Comparison of ENCODE assay signal across 14 cellular contexts in the genomic region with DNA sequence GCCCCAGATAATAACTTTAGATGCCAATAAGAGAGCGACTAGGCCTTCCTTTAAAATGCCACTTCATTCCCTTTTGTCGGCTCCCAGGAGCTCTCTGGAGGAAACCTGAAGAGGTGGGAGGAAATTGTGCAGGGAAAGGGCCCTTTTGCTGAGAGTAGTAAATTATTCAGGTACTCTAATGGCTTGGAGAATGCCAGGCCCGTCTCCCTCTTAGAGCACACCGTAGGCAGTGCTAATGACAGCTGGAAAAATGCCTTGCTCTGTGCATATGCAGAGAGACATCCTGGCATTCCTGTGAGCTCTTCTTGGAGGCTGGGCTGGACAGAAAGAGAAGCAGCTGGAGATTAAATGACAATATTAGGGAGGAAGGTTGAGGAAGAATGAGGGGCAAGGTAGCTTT.
"Had no signal": no experiment of that assay in that cellular context is flagged by ENCODE, and none has a peak within 500 bp of the region (broad histone marks: within the 10 kb centered on the region; RNA-seq: fewer than 3 reads in every experiment).

No MANE protein-coding gene starts in this region.

- H3K27ac ChIP-seq: left ventricle myocardium inferior, thoracic aorta had no signal

- DNase-seq: activated CD4-positive, alpha-beta T cell treated with anti-CD3 and anti-CD28 coated beads for 1 hour; activated CD4-positive, alpha-beta T cell treated with anti-CD3 and anti-CD28 coated beads, Interleukin-2, amount 50 U/mL, for 48 hours; activated CD8-positive, alpha-beta memory T cell treated with anti-CD3 and anti-CD28 coated beads, Interleukin-2, amount 10 ng/mL, durations not matched to agents 7 days and 5 days; activated effector memory CD4-positive, alpha-beta T cell treated with Interleukin-2 at 50 U/mL for 16 hours; activated naive CD8-positive, alpha-beta T cell treated with anti-CD3 and anti-CD28 coated beads for 36 hours; activated T-cell treated with anti-CD3 and anti-CD28 coated beads, Interleukin-2, amount 50 U/mL, for 24 hours; dorsolateral prefrontal cortex; left ventricle myocardium inferior; mesenchymal stem cell; nephron progenitor cell; stimulated activated CD4-positive, alpha-beta T cell treated with anti-CD3 and anti-CD28 coated beads, Interleukin-2, amount 100 ng/mL, for 48 hours; stimulated activated CD8-positive, alpha-beta memory T cell treated with anti-CD3 and anti-CD28 coated beads, Interleukin-4, amount 100 ng/mL, for 48 hours had no signal

- H3K4me3 ChIP-seq: dorsolateral prefrontal cortex, left ventricle myocardium inferior, thoracic aorta had no signal

- H3K36me3 ChIP-seq: left ventricle myocardium inferior, thoracic aorta had no signal

- FAIRE-seq: endometrium had no signal

- H3K9me3 ChIP-seq: left ventricle myocardium inferior, thoracic aorta had no signal
